In the genomic region with DNA sequence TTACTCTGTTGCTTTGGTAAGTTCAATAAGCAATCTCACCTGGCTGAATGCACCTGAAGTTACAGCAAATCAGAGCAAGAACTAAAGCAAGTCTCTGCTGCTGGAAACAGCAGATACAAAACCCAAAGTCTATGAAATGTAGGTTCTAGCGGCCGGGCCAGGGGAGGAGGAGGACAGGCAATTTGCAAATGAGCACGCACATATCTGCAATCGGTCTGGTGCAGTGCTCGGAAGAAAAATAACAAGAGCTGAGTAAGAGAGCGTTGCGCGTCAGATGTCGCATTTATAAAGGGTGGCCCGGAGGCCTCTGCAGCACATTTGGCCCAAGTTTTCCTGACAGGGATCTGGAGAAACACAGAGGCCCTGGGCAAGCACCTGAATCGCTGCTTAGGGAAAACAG, we compare ENCODE assay signal across 1 cellular context.
TF ChIP-seq lines count a peak whose summit lies in the region.

No MANE protein-coding gene starts in this region.

TF ChIP-seq in H1, 55 proteins besides CTCF, POLR2A, EP300 and RAD21 (continued from another document):
- TF ChIP-seq, protein P1, sequence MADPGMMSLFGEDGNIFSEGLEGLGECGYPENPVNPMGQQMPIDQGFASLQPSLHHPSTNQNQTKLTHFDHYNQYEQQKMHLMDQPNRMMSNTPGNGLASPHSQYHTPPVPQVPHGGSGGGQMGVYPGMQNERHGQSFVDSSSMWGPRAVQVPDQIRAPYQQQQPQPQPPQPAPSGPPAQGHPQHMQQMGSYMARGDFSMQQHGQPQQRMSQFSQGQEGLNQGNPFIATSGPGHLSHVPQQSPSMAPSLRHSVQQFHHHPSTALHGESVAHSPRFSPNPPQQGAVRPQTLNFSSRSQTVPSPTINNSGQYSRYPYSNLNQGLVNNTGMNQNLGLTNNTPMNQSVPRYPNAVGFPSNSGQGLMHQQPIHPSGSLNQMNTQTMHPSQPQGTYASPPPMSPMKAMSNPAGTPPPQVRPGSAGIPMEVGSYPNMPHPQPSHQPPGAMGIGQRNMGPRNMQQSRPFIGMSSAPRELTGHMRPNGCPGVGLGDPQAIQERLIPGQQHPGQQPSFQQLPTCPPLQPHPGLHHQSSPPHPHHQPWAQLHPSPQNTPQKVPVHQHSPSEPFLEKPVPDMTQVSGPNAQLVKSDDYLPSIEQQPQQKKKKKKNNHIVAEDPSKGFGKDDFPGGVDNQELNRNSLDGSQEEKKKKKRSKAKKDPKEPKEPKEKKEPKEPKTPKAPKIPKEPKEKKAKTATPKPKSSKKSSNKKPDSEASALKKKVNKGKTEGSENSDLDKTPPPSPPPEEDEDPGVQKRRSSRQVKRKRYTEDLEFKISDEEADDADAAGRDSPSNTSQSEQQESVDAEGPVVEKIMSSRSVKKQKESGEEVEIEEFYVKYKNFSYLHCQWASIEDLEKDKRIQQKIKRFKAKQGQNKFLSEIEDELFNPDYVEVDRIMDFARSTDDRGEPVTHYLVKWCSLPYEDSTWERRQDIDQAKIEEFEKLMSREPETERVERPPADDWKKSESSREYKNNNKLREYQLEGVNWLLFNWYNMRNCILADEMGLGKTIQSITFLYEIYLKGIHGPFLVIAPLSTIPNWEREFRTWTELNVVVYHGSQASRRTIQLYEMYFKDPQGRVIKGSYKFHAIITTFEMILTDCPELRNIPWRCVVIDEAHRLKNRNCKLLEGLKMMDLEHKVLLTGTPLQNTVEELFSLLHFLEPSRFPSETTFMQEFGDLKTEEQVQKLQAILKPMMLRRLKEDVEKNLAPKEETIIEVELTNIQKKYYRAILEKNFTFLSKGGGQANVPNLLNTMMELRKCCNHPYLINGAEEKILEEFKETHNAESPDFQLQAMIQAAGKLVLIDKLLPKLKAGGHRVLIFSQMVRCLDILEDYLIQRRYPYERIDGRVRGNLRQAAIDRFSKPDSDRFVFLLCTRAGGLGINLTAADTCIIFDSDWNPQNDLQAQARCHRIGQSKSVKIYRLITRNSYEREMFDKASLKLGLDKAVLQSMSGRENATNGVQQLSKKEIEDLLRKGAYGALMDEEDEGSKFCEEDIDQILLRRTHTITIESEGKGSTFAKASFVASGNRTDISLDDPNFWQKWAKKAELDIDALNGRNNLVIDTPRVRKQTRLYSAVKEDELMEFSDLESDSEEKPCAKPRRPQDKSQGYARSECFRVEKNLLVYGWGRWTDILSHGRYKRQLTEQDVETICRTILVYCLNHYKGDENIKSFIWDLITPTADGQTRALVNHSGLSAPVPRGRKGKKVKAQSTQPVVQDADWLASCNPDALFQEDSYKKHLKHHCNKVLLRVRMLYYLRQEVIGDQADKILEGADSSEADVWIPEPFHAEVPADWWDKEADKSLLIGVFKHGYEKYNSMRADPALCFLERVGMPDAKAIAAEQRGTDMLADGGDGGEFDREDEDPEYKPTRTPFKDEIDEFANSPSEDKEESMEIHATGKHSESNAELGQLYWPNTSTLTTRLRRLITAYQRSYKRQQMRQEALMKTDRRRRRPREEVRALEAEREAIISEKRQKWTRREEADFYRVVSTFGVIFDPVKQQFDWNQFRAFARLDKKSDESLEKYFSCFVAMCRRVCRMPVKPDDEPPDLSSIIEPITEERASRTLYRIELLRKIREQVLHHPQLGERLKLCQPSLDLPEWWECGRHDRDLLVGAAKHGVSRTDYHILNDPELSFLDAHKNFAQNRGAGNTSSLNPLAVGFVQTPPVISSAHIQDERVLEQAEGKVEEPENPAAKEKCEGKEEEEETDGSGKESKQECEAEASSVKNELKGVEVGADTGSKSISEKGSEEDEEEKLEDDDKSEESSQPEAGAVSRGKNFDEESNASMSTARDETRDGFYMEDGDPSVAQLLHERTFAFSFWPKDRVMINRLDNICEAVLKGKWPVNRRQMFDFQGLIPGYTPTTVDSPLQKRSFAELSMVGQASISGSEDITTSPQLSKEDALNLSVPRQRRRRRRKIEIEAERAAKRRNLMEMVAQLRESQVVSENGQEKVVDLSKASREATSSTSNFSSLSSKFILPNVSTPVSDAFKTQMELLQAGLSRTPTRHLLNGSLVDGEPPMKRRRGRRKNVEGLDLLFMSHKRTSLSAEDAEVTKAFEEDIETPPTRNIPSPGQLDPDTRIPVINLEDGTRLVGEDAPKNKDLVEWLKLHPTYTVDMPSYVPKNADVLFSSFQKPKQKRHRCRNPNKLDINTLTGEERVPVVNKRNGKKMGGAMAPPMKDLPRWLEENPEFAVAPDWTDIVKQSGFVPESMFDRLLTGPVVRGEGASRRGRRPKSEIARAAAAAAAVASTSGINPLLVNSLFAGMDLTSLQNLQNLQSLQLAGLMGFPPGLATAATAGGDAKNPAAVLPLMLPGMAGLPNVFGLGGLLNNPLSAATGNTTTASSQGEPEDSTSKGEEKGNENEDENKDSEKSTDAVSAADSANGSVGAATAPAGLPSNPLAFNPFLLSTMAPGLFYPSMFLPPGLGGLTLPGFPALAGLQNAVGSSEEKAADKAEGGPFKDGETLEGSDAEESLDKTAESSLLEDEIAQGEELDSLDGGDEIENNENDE (IDR thresholded peaks at IDR 0.05; ENCODE audit: insufficient replicate concordance, low read length): no peak
- no peak for TF ChIP-seq CBX8 (IDR thresholded peaks at IDR 0.05; ENCODE audit: borderline replicate concordance, low read depth, low read length)
- TF ChIP-seq CREB1 (IDR thresholded peaks at IDR 0.05): no peak
- TF ChIP-seq RXRA (IDR thresholded peaks at IDR 0.05; ENCODE audit: insufficient read depth, low read depth, low read length): no peak
- TF ChIP-seq TEAD4 (IDR thresholded peaks at IDR 0.05; ENCODE audit: low read depth, low read length): no peak
- TF ChIP-seq, protein P2, sequence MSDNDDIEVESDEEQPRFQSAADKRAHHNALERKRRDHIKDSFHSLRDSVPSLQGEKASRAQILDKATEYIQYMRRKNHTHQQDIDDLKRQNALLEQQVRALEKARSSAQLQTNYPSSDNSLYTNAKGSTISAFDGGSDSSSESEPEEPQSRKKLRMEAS (IDR thresholded peaks at IDR 0.05): no peak
- TF ChIP-seq, protein P3, sequence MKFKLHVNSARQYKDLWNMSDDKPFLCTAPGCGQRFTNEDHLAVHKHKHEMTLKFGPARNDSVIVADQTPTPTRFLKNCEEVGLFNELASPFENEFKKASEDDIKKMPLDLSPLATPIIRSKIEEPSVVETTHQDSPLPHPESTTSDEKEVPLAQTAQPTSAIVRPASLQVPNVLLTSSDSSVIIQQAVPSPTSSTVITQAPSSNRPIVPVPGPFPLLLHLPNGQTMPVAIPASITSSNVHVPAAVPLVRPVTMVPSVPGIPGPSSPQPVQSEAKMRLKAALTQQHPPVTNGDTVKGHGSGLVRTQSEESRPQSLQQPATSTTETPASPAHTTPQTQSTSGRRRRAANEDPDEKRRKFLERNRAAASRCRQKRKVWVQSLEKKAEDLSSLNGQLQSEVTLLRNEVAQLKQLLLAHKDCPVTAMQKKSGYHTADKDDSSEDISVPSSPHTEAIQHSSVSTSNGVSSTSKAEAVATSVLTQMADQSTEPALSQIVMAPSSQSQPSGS (IDR thresholded peaks at IDR 0.05; ENCODE audit: low read length): no peak
- no peak for TF ChIP-seq NRF1 (IDR thresholded peaks at IDR 0.05; ENCODE audit: low read depth, low read length)
- no peak for TF ChIP-seq GABPA (IDR thresholded peaks at IDR 0.05; ENCODE audit: borderline replicate concordance, insufficient read depth, low read length)
- TF ChIP-seq NANOG (IDR thresholded peaks at IDR 0.05; ENCODE audit: insufficient read depth, low read depth, low read length, poor library complexity, severe bottlenecking): no peak
- no peak for TF ChIP-seq EGR1 (IDR thresholded peaks at IDR 0.05; ENCODE audit: borderline replicate concordance, low read depth, low read length)
- TF ChIP-seq EZH2 (IDR thresholded peaks at IDR 0.05; ENCODE audit: low read depth, low read length, severe bottlenecking): no peak
- TF ChIP-seq CBX5 (IDR thresholded peaks at IDR 0.05; ENCODE audit: low read depth, low read length): no peak
- TF ChIP-seq BCL11A (IDR thresholded peaks at IDR 0.05; ENCODE audit: low read depth in 2 of 2, low read length in 2 of 2): no peak
- TF ChIP-seq ASH2L (IDR thresholded peaks at IDR 0.05; ENCODE audit: low read length): no peak
- no peak for TF ChIP-seq SRF (IDR thresholded peaks at IDR 0.05; ENCODE audit: low read depth, low read length)
- no peak for TF ChIP-seq HDAC2 (IDR thresholded peaks at IDR 0.05; ENCODE audit: borderline replicate concordance in 1 of 2, low read depth in 2 of 2, low read length in 2 of 2)
- TF ChIP-seq KDM5A (IDR thresholded peaks at IDR 0.05; ENCODE audit: low read length): no peak
